7 cellular contexts compared by ENCODE assay signal in the genomic region with DNA sequence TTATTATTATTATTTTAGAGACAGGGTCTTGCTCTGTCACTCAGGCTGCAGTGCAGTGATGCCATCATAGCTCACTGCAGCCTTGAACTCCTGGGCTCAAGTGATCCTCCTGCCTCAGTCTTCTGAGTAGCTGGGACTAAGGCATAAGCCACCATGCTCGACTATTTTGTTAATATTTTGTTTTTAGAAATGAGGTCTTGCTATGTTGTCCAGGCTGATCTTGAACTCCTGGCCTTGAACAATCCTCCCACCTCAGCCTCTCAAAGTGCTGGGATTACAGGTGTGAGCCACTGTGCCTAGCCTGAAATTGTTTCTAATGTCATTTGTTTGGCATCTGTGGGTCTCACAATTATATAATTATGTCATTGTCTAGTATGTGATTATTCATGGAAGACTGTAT.
DNase-seq lines count a peak whose midpoint lies in the region; ATAC-seq and TF ChIP-seq lines count a peak whose summit lies in the region.
"Not testable (repeated sequence)": the region's sequence is repeated elsewhere in the genome, so short reads cannot be mapped to it uniquely, and the experiment has no call there.

No MANE protein-coding gene starts in this region.

- peaks cover 11% of the 10 kb centered on the region for H3K4me1 ChIP-seq in Loucy (ENCODE audit: insufficient read depth, low read length, poor library complexity, severe bottlenecking)
- H3K4me1 ChIP-seq in heart right ventricle: peaks cover 6 to 86% (median 19%) of the 10 kb centered on the region in 9 donors
- peaks cover 0 to 38% (median 17%) of the 10 kb centered on the region in 4 donors for H3K4me1 ChIP-seq in right lobe of liver
- peaks cover 0 to 14% (median 0%) of the 10 kb centered on the region in 4 donors for H3K4me1 ChIP-seq in sigmoid colon
- peaks cover 12% of the 10 kb centered on the region for H3K4me1 ChIP-seq in suprapubic skin
- not testable (repeated sequence) for H3K4me1 ChIP-seq in vagina

- ATAC-seq in heart right ventricle: peak in 1 of 8 donors; percentile 19
- not testable (repeated sequence) for ATAC-seq in right lobe of liver

- WGBS in heart right ventricle, 2 donors: 45 to 61% methylated on average over 1 of the region's 1 CpG
- 33% methylated on average over 1 of the region's 1 CpG for WGBS in right lobe of liver (ENCODE audit: insufficient coverage, low coverage, low lambda C conversion rate, missing lambda C conversion rate)
- 41 to 59% methylated on average over 1 of the region's 1 CpG for WGBS in sigmoid colon, 2 donors
- WGBS in suprapubic skin: 77% methylated on average over 1 of the region's 1 CpG

- TF ChIP-seq POLR2A in right lobe of liver (IDR thresholded peaks at IDR 0.05); sigmoid colon (IDR thresholded peaks at IDR 0.05); suprapubic skin (IDR thresholded peaks at IDR 0.05); vagina (IDR thresholded peaks at IDR 0.05): not testable (repeated sequence)

- H3K9me3 ChIP-seq in Loucy (ENCODE audit: insufficient read depth, low read depth, low read length); heart right ventricle; right lobe of liver; sigmoid colon; suprapubic skin; vagina: not testable (repeated sequence)

- peaks cover 68% of the 10 kb centered on the region for H3K4me1 Mint-ChIP-seq in dendritic cell treated with granulocyte-macrophage colony-stimulating factor and Interleukin-4, amounts not matched to agents 40 ng/mL and 50 ng/mL, for 4 days (ENCODE audit: low read depth)

- H3F3A ChIP-seq in Loucy (ENCODE audit: low read depth): not testable (repeated sequence)

- not testable (repeated sequence) for H3K27me3 ChIP-seq in Loucy (ENCODE audit: insufficient read depth, low read length, poor library complexity, severe bottlenecking); heart right ventricle; right lobe of liver; sigmoid colon; suprapubic skin; vagina

- peak overlapping the region; percentile 35 for H3K9ac ChIP-seq in Loucy (ENCODE audit: low read depth, low read length, poor library complexity, severe bottlenecking)

- H3K9me2 ChIP-seq in Loucy (replicated peaks; ENCODE audit: low read depth, low read length): not testable (repeated sequence)

- peak overlapping the region; percentile 31 to 84 (median 68) for H3K27ac ChIP-seq in heart right ventricle
- H3K27ac ChIP-seq in right lobe of liver: peak overlapping the region; percentile 2 to 58 (median 57)
- peak overlapping the region in 3 of 4 donors; percentile 36 to 57 (median 49) for H3K27ac ChIP-seq in sigmoid colon
- peak overlapping the region; percentile 48 for H3K27ac ChIP-seq in suprapubic skin
- H3K27ac ChIP-seq in vagina: peak overlapping the region; percentile 9

- intact Hi-C loops in dendritic cell treated with granulocyte-macrophage colony-stimulating factor and Interleukin-4, amounts not matched to agents 40 ng/mL and 50 ng/mL, for 4 days (cut with micrococcal nuclease); vagina (cut with DNase I): not testable (repeated sequence)
- intact Hi-C loops in heart right ventricle (cut with DNase I) (loop anchor here in 8 of 10 donors (5.0 to 10.0 kb wide), 6 partner anchors 45 to 145 kb away; no protein-coding TSS in a partner anchor), right lobe of liver (cut with DNase I) (loop anchor here (10.0 kb wide), 2 partner anchors 112 to 142 kb away; no protein-coding TSS in a partner anchor), sigmoid colon (cut with DNase I) (loop anchor here (10.0 kb wide), 1 partner anchor 542 kb away; no protein-coding TSS in a partner anchor)

- not testable (repeated sequence) for H3K36me3 Mint-ChIP-seq in dendritic cell treated with granulocyte-macrophage colony-stimulating factor and Interleukin-4, amounts not matched to agents 40 ng/mL and 50 ng/mL, for 4 days (ENCODE audit: low read depth)

- not testable (repeated sequence) for H4K20me1 ChIP-seq in Loucy (ENCODE audit: insufficient read depth, low read length, poor library complexity, severe bottlenecking)

- H3K4me2 ChIP-seq in Loucy (ENCODE audit: low read depth, low read length, poor library complexity, severe bottlenecking): peak overlapping the region; percentile 45

- H3K79me2 ChIP-seq in Loucy (ENCODE audit: insufficient read depth, low read length): not testable (repeated sequence)

- H3K9me3 Mint-ChIP-seq in dendritic cell treated with granulocyte-macrophage colony-stimulating factor and Interleukin-4, amounts not matched to agents 40 ng/mL and 50 ng/mL, for 4 days: not testable (repeated sequence)

- not testable (repeated sequence) for TF ChIP-seq EP300 in sigmoid colon (IDR thresholded peaks at IDR 0.05); suprapubic skin (IDR thresholded peaks at IDR 0.05)

- peak overlapping the region; percentile 51 for H3K27ac Mint-ChIP-seq in dendritic cell treated with granulocyte-macrophage colony-stimulating factor and Interleukin-4, amounts not matched to agents 40 ng/mL and 50 ng/mL, for 4 days

- not testable (repeated sequence) for H3K4me3 Mint-ChIP-seq in dendritic cell treated with granulocyte-macrophage colony-stimulating factor and Interleukin-4, amounts not matched to agents 40 ng/mL and 50 ng/mL, for 4 days

- H3K27me3 Mint-ChIP-seq in dendritic cell treated with granulocyte-macrophage colony-stimulating factor and Interleukin-4, amounts not matched to agents 40 ng/mL and 50 ng/mL, for 4 days: not testable (repeated sequence)

- not testable (repeated sequence) for H3K4me3 ChIP-seq in Loucy (ENCODE audit: low read length, poor library complexity, severe bottlenecking); heart right ventricle; right lobe of liver; sigmoid colon; suprapubic skin; vagina

- H3K36me3 ChIP-seq in Loucy (ENCODE audit: insufficient read depth, low read length); heart right ventricle; right lobe of liver; sigmoid colon; suprapubic skin; vagina: not testable (repeated sequence)

- not testable (repeated sequence) for DNase-seq in heart right ventricle; right lobe of liver; sigmoid colon; suprapubic skin (ENCODE audit: low spot score in 2 of 2); vagina (ENCODE audit: extremely low spot score in 2 of 2)

- TF ChIP-seq CTCF in Loucy (conservative IDR thresholded peaks at IDR 0.05; ENCODE audit: low read length); heart right ventricle (IDR thresholded peaks at IDR 0.05); right lobe of liver (IDR thresholded peaks at IDR 0.05); sigmoid colon (IDR thresholded peaks at IDR 0.05); suprapubic skin (IDR thresholded peaks at IDR 0.05); vagina (IDR thresholded peaks at IDR 0.05): not testable (repeated sequence)

- H2AFZ ChIP-seq in Loucy (ENCODE audit: low read length): not testable (repeated sequence)

Comparison
In these comparisons a context has a peak if more than half of its experiments do, and no peak if none do; other contexts are left out.
1. H3K27ac ChIP-seq: peak in every context shown above with its lines; median percentile 68 in heart right ventricle; 57 in right lobe of liver; 49 in sigmoid colon; 48 in suprapubic skin; 9 in vagina.